ENCODE assay signal across 8 cellular contexts in genomic region chr3:119676020-119676419, GRCh38. TPM values are rescaled to one million over a fixed set of nuclear protein-coding genes. Genes with fewer than 3 reads are reported as not detected.
DNase-seq lines count a peak whose midpoint lies in the region; ATAC-seq and TF ChIP-seq lines count a peak whose summit lies in the region.

No MANE protein-coding gene starts in this region.

- H3K27ac ChIP-seq in Panc1 (ENCODE audit: low read length), result peak overlapping the region; percentile 98
- H3K27ac ChIP-seq in esophagus squamous epithelium, result peak overlapping the region; percentile 89 to 98 (median 96)
- peak overlapping the region; percentile 97 for H3K27ac ChIP-seq in psoas muscle
- no peak overlapping the region for H3K27ac ChIP-seq in RWPE1

- in situ Hi-C loops in Panc1 (cut with HindIII; ENCODE audit: low pct_unique_long_range_greater_than_20kb, low sequenced_read_pairs), result no loop called here

- TF ChIP-seq POLR2A in esophagus squamous epithelium (IDR thresholded peaks at IDR 0.05), result no peak

- intact Hi-C loops in Panc1 (cut with micrococcal nuclease; ENCODE audit: unreplicated experiment) (no loop called here), esophagus squamous epithelium (cut with DNase I) (no loop called here), psoas muscle (cut with DNase I) (loop anchor here (5.0 to 10.0 kb wide), 4 partner anchors 79 to 181 kb away; partner anchors contain the start of genes TIMMDC1 (in 2 of the 2), ADPRH (in 1 of the 2) and PLA1A (in 1 of the 2))

- TF ChIP-seq CTCF in GM06990 (IDR thresholded peaks at IDR 0.05; ENCODE audit: insufficient read depth, low read length, poor library complexity, severe bottlenecking), result no peak
- TF ChIP-seq CTCF in Panc1 (IDR thresholded peaks at IDR 0.05), result no peak
- no peak for TF ChIP-seq CTCF in esophagus squamous epithelium (IDR thresholded peaks at IDR 0.05)
- no peak for TF ChIP-seq CTCF in psoas muscle (IDR thresholded peaks at IDR 0.05)
- no peak for TF ChIP-seq CTCF in RWPE1 (conservative IDR thresholded peaks at IDR 0.05; ENCODE audit: low read depth)

- H3K4me3 ChIP-seq in GM06990 (replicated peaks; ENCODE audit: low read depth, low read length), result peak overlapping the region; percentile 75
- H3K4me3 ChIP-seq in Panc1 (ENCODE audit: low read depth in 2 of 2, low read length in 2 of 2), result peak overlapping the region; percentile 76 to 78
- peak overlapping the region; percentile 66 to 87 (median 78) for H3K4me3 ChIP-seq in esophagus squamous epithelium
- H3K4me3 ChIP-seq in psoas muscle, result peak overlapping the region; percentile 92

- POLR2A ChIA-PET in Panc1 (lab: Charles Lee), result no interaction called here
- POLR2A ChIA-PET in RWPE1 (lab: Yijun Ruan, JAX; ENCODE audit: low non-redundant PET), result interaction anchor here (1.9 kb wide), 1 partner anchor 177 kb away, joined by 5 read pairs; the partner anchor contains the start of gene TIMMDC1

- WGBS in esophagus squamous epithelium, 2 donors, result 8 to 27% methylated on average over 1 of the region's 1 CpG
- 11 to 37% (median 25%) methylated on average over 1 of the region's 1 CpG for WGBS in psoas muscle, 3 donors

- DNase-seq in GM06990 (ENCODE audit: extremely low read depth, insufficient read length) (no peak), Panc1 (ENCODE audit: low read depth, low spot score) (no peak), esophagus squamous epithelium (lab: John Stamatoyannopoulos, UW) (no peak), psoas muscle (no peak), RWPE1 (ENCODE audit: low spot score) (no peak), NCI-H1092 (lab: John Stamatoyannopoulos, UW) (no peak)

- TSS peak; percentile 74 for BruUV-seq in Panc1 (replicated peaks; lab: Mats Ljungman, UMichigan)

- no peaks in the 10 kb centered on the region for H3K9me3 ChIP-seq in Panc1 (ENCODE audit: control insufficient read depth, insufficient read depth, low read depth, low read length)
- no peaks in the 10 kb centered on the region for H3K9me3 ChIP-seq in esophagus squamous epithelium
- no peaks in the 10 kb centered on the region for H3K9me3 ChIP-seq in psoas muscle

- CTCF ChIA-PET in Panc1 (lab: Charles Lee) (interaction anchor here (0.5 kb wide), 1 partner anchor 116 kb away, joined by 7 read pairs; no protein-coding TSS in a partner anchor), RWPE1 (lab: Yijun Ruan, JAX) (no interaction called here)

- H3K27me3 ChIP-seq in GM06990 (replicated peaks; ENCODE audit: control insufficient read depth, insufficient read depth, low read length), result no peaks in the 10 kb centered on the region
- no peaks in the 10 kb centered on the region for H3K27me3 ChIP-seq in Panc1 (ENCODE audit: control insufficient read depth, insufficient read depth, low read length)
- no peaks in the 10 kb centered on the region for H3K27me3 ChIP-seq in esophagus squamous epithelium
- H3K27me3 ChIP-seq in psoas muscle (ENCODE audit: insufficient read depth in 3 of 3, low read length in 2 of 3), result no peaks in the 10 kb centered on the region

- H3K4me1 ChIP-seq in Panc1 (ENCODE audit: control insufficient read depth, insufficient read depth, low read length) (peaks cover 13% of the 10 kb centered on the region), esophagus squamous epithelium (peaks cover 0 to 23% (median 14%) of the 10 kb centered on the region in 3 donors), psoas muscle (peaks cover 18% of the 10 kb centered on the region)

- H3K36me3 ChIP-seq in GM06990 (ENCODE audit: control insufficient read depth, insufficient read depth, low read length) (peaks cover 6% of the 10 kb centered on the region), Panc1 (ENCODE audit: control insufficient read depth, insufficient read depth, low read length) (peaks cover 21% of the 10 kb centered on the region), esophagus squamous epithelium (peaks cover 5 to 41% (median 11%) of the 10 kb centered on the region in 3 donors), psoas muscle (ENCODE audit: insufficient read depth in 1 of 2, low read depth in 1 of 2) (peaks cover 0 to 43% of the 10 kb centered on the region in 2 donors)

- no peak for ATAC-seq in Panc1
- peak in 3 of 4 donors; percentile 43 to 63 (median 55) for ATAC-seq in psoas muscle
- no peak for ATAC-seq in GM18907 (IDR thresholded peaks at IDR 0.05; ENCODE audit: unreplicated experiment)
- no peak for ATAC-seq in HG03135 (IDR thresholded peaks at IDR 0.05; ENCODE audit: unreplicated experiment)

RNA-seq across cellular contexts. Expression of gene COX17, which starts 1.2 kb away (rescaled TPM):
- 81.6 TPM for total RNA-seq in Panc1 (2021; ENCODE audit: unreplicated experiment)
- 81.9 TPM for polyA plus RNA-seq in Panc1 (2012; ENCODE audit: insufficient read length)
- total RNA-seq in esophagus squamous epithelium, result 10 to 100 TPM; 10.8 to 33.9 (median 24.6) TPM
- 100 to 1,000 TPM in 3 of 4 donors, 10 to 100 TPM in 1; 89.5 to 180 (median 127) TPM for total RNA-seq in psoas muscle
- 100 to 1,000 TPM; 166 to 330 (median 304) TPM for polyA plus RNA-seq in psoas muscle

RNA-seq across cellular contexts. Expression of gene POPDC2, which starts 15.6 kb away (rescaled TPM):
- total RNA-seq in Panc1 (2021; ENCODE audit: unreplicated experiment), result 0.15 TPM
- not detected for polyA plus RNA-seq in Panc1 (2012; ENCODE audit: insufficient read length)
- total RNA-seq in esophagus squamous epithelium, result 1 to 10 TPM in 1 of 4 donors, under 1 TPM in 2, not detected in 1; 0.18 to 3.8 (median 0.91) TPM
- total RNA-seq in psoas muscle, result 100 to 1,000 TPM; 103 to 205 (median 149) TPM
- 100 to 1,000 TPM in 1 of 3 donors, 10 to 100 TPM in 2; 30.7 to 140 (median 75.8) TPM for polyA plus RNA-seq in psoas muscle

RNA-seq across cellular contexts. Expression of gene CFAP91, which starts 26.8 kb away (rescaled TPM):
- total RNA-seq in Panc1 (2021; ENCODE audit: unreplicated experiment) (0.90 TPM), esophagus squamous epithelium (1 to 10 TPM in 2 of 4 donors, under 1 TPM in 1, not detected in 1; 0.68 to 2.7 (median 1.5) TPM), psoas muscle (under 1 TPM in 3 of 4 donors, not detected in 1; 0.52 to 0.88 (median 0.57) TPM)
- polyA plus RNA-seq in Panc1 (2012; ENCODE audit: insufficient read length), result 0.68 TPM
- under 1 TPM; 0.09 to 0.72 (median 0.13) TPM for polyA plus RNA-seq in psoas muscle

Comparison
In these comparisons a context has a peak if more than half of its experiments do, and no peak if none do; other contexts are left out.
1. ATAC-seq: peak in psoas muscle (3 of 4); none in Panc1 (single experiment), GM18907 (single experiment) and HG03135 (single experiment).
2. RNA of gene POPDC2, which starts 15.6 kb away (total RNA-seq): 103 to 205 TPM in psoas muscle; 0.18 to 3.8 TPM in esophagus squamous epithelium and 0.15 TPM in Panc1 (single experiment); every median in the first group is over 10 times any median in the second.
3. intact Hi-C loops: an anchor here in psoas muscle (5.0 to 10.0 kb wide); none called in Panc1 and esophagus squamous epithelium.
4. Peak in every context shown above with its lines, with median percentiles within 50 percentile points of each other: H3K4me3 ChIP-seq.